Comparison of ENCODE assay signal across 10 cellular contexts in genomic region chr18:68666316-68666715, GRCh38.
"Had no signal": no experiment of that assay in that cellular context is flagged by ENCODE, and none has a peak within 500 bp of the region (broad histone marks: within the 10 kb centered on the region; RNA-seq: fewer than 3 reads in every experiment).

No MANE protein-coding gene starts in this region.

- ATAC-seq: activated CD4-positive, CD25-positive, alpha-beta regulatory T cell treated with anti-CD3 and anti-CD28 coated beads, Interleukin-2, amount 50 U/mL, for 24 hours; lower lobe of right lung; stimulated activated memory B cell treated with anti-CD40 and anti-IgM and Interleukin-4, amounts not matched to agents 10 μg/mL and 1 μg/mL and 100 μg/mL, for 72 hours had no signal

- H3K9me3 ChIP-seq: lower lobe of right lung, tibial artery had no signal

- H3K4me1 ChIP-seq: lower lobe of right lung had no signal

- DNase-seq: activated naive CD4-positive, alpha-beta T cell treated with Interleukin-2 at 50 U/mL for 16 hours; caudate nucleus; effector memory CD4-positive, alpha-beta T cell; hippocampal formation; lower lobe of right lung; stimulated activated CD4-positive, alpha-beta T cell treated with anti-CD3 and anti-CD28 coated beads, Interleukin-2, amount 100 ng/mL, for 48 hours; T-helper 9 cell; tibial artery had no signal

- H3K4me3 ChIP-seq: lower lobe of right lung, tibial artery had no signal

- H3K27me3 ChIP-seq: tibial artery had no signal

- H3K27ac ChIP-seq: lower lobe of right lung, tibial artery had no signal

- H3K36me3 ChIP-seq: lower lobe of right lung, tibial artery had no signal
